Comparison of ENCODE assay signal across 16 cellular contexts in genomic region chr13:94232161-94232560, GRCh38.
DNase-seq lines count a peak whose midpoint lies in the region; ATAC-seq, FAIRE-seq and TF ChIP-seq lines count a peak whose summit lies in the region.
"Had no signal": no experiment of that assay in that cellular context is flagged by ENCODE, and none has a peak within 500 bp of the region (broad histone marks: within the 10 kb centered on the region; RNA-seq: fewer than 3 reads in every experiment).

No MANE protein-coding gene starts in this region.

- TF ChIP-seq POLR2A in H54 (IDR thresholded peaks at IDR 0.05; ENCODE audit: low read depth, low read length) = no peak

- ATAC-seq in GM18511 (IDR thresholded peaks at IDR 0.05; ENCODE audit: unreplicated experiment) (no peak), HG02678 (IDR thresholded peaks at IDR 0.05; ENCODE audit: unreplicated experiment) (no peak), HG03521 (IDR thresholded peaks at IDR 0.05; ENCODE audit: unreplicated experiment) (no peak)
- ATAC-seq: GM12878 had no signal

- H3K79me2 ChIP-seq in Karpas-422 (ENCODE audit: low read length) = no peaks in the 10 kb centered on the region
- H3K79me2 ChIP-seq in osteoblast (ENCODE audit: insufficient read depth, low read length) = no peaks in the 10 kb centered on the region

- no peak for DNase-seq in H54 (ENCODE audit: insufficient read length, low spot score)
- DNase-seq in Karpas-422 = peak; percentile 11
- no peak for DNase-seq in chondrocyte (ENCODE audit: low spot score)
- DNase-seq in osteoblast (ENCODE audit: insufficient read length, low spot score, missing footprints) = no peak
- no peak for DNase-seq in SJCRH30
- DNase-seq: ACHN; CD4-positive, CD25-positive, alpha-beta regulatory T cell; DMS79; GM23248 had no signal

- H3K27me3 Mint-ChIP-seq in chondrocyte (ENCODE audit: low read depth) = no peaks in the 10 kb centered on the region

- TF ChIP-seq CTCF in chondrocyte (IDR thresholded peaks at IDR 0.05) (no peak), osteoblast (IDR thresholded peaks at IDR 0.05; ENCODE audit: extremely low read depth, low read depth, low read length) (no peak)

- H3K27me3 ChIP-seq in Karpas-422 (ENCODE audit: low read length) (no peaks in the 10 kb centered on the region), osteoblast (ENCODE audit: insufficient read depth, low read length) (no peaks in the 10 kb centered on the region), SJCRH30 (no peaks in the 10 kb centered on the region)

- H3K36me3 Mint-ChIP-seq in chondrocyte (ENCODE audit: low read depth) = peaks cover 2% of the 10 kb centered on the region
- H3K36me3 Mint-ChIP-seq: CD4-positive, CD25-positive, alpha-beta regulatory T cell had no signal

- H2AFZ ChIP-seq in Karpas-422 (ENCODE audit: low read length) = no peak overlapping the region
- H2AFZ ChIP-seq in osteoblast (ENCODE audit: low read length) = peak overlapping the region; percentile 2
- H2AFZ ChIP-seq: GM23248 had no signal

- FAIRE-seq in H54 (lab: Jason Lieb, UNC) = peak; percentile 27
- FAIRE-seq: GM12878, GM18507 had no signal

- no peak overlapping the region for H3K4me2 ChIP-seq in Karpas-422 (ENCODE audit: low read depth, low read length, poor library complexity, severe bottlenecking)
- H3K4me2 ChIP-seq in osteoblast (ENCODE audit: insufficient read depth, low read length) = no peak overlapping the region

- H3K4me1 Mint-ChIP-seq in chondrocyte (ENCODE audit: low read depth) = peaks cover 69% of the 10 kb centered on the region

- H3K9me3 ChIP-seq in Karpas-422 (ENCODE audit: low read length) (no peaks in the 10 kb centered on the region), osteoblast (ENCODE audit: low read depth, low read length) (no peaks in the 10 kb centered on the region), SJCRH30 (replicated peaks) (no peaks in the 10 kb centered on the region)
- H3K9me3 ChIP-seq: HAP-1 had no signal

- H4K20me1 ChIP-seq in Karpas-422 (ENCODE audit: insufficient read depth, low read depth, low read length) = no peaks in the 10 kb centered on the region
- H4K20me1 ChIP-seq in osteoblast (ENCODE audit: insufficient read depth, low read length) = no peaks in the 10 kb centered on the region
- H4K20me1 ChIP-seq: BLaER1 treated with 17β-estradiol and CSF1 and Interleukin-3, amounts not matched to agents 10 nM and 100 nM had no signal

- no peak overlapping the region for H3K27ac ChIP-seq in Karpas-422 (ENCODE audit: low read length)
- H3K27ac ChIP-seq in osteoblast (ENCODE audit: low read depth, low read length) = no peak overlapping the region
- no peak overlapping the region for H3K27ac ChIP-seq in SJCRH30
- H3K27ac ChIP-seq: GM23248 had no signal

- H3K4me3 ChIP-seq in Karpas-422 (ENCODE audit: low read length) (no peak overlapping the region), osteoblast (ENCODE audit: insufficient read depth, low read length) (no peak overlapping the region), SJCRH30 (no peak overlapping the region)
- H3K4me3 ChIP-seq: BLaER1 treated with 17β-estradiol and CSF1 and Interleukin-3, amounts not matched to agents 10 nM and 100 nM; GM12878; GM23248; HAP-1 had no signal

- peaks cover 12% of the 10 kb centered on the region for H3K9me3 Mint-ChIP-seq in chondrocyte (ENCODE audit: low read depth)

- no peak overlapping the region for H3K4me3 Mint-ChIP-seq in chondrocyte (ENCODE audit: unreplicated experiment)
- H3K4me3 Mint-ChIP-seq: CD4-positive, CD25-positive, alpha-beta regulatory T cell had no signal

- H3K27ac Mint-ChIP-seq in chondrocyte (ENCODE audit: unreplicated experiment) = peak overlapping the region; percentile 65
- H3K27ac Mint-ChIP-seq: CD4-positive, CD25-positive, alpha-beta regulatory T cell had no signal

- H3K4me1 ChIP-seq in Karpas-422 (ENCODE audit: low read length) (no peaks in the 10 kb centered on the region), osteoblast (ENCODE audit: insufficient read depth, low read length) (peaks cover 28% of the 10 kb centered on the region), SJCRH30 (peaks cover 11% of the 10 kb centered on the region)
- H3K4me1 ChIP-seq: HAP-1 had no signal

- no peaks in the 10 kb centered on the region for H3K36me3 ChIP-seq in Karpas-422 (ENCODE audit: insufficient read depth, low read length)
- H3K36me3 ChIP-seq in osteoblast (ENCODE audit: insufficient read depth, low read length) = no peaks in the 10 kb centered on the region
- H3K36me3 ChIP-seq in SJCRH30 = no peaks in the 10 kb centered on the region
- H3K36me3 ChIP-seq: BLaER1 treated with 17β-estradiol and CSF1 and Interleukin-3, amounts not matched to agents 10 nM and 100 nM; HAP-1 had no signal

- H3K9ac ChIP-seq in Karpas-422 (ENCODE audit: low read length) = no peak overlapping the region
- H3K9ac ChIP-seq: BLaER1 treated with 17β-estradiol and CSF1 and Interleukin-3, amounts not matched to agents 10 nM and 100 nM; GM23248 had no signal

- no peaks in the 10 kb centered on the region for H3K9me2 ChIP-seq in Karpas-422 (replicated peaks; ENCODE audit: insufficient read depth, low read length)
